ENCODE assay signal across 19 cellular contexts in genomic region chr1:9363061-9363471, GRCh38.
DNase-seq lines count a peak whose midpoint lies in the region; ATAC-seq and TF ChIP-seq lines count a peak whose summit lies in the region.
"Had no signal": no experiment of that assay in that cellular context is flagged by ENCODE, and none has a peak within 500 bp of the region (broad histone marks: within the 10 kb centered on the region; RNA-seq: fewer than 3 reads in every experiment).

No MANE protein-coding gene starts in this region.

- peaks cover 0 to 99% (median 47%) of the 10 kb centered on the region in 11 experiments; a peak in 15 of 22 replicates for H4K20me1 ChIP-seq in BLaER1 treated with 17β-estradiol and CSF1 and Interleukin-3, amounts not matched to agents 10 nM and 100 nM

- DNase-seq in SK-MEL-5 (ENCODE audit: low read depth, low spot score) (peak; percentile 13), hypothalamus (lab: John Stamatoyannopoulos, UW) (peak in 29 of 51 donors; percentile 24 to 83 (median 52)), pons (ENCODE audit: low spot score) (peak; percentile 96), DMS153 (lab: John Stamatoyannopoulos, UW) (no peak), lower lobe of right lung (no peak), COR-L47 (lab: John Stamatoyannopoulos, UW) (no peak)
- DNase-seq: activated CD4-positive, alpha-beta T cell treated with anti-CD3 and anti-CD28 coated beads for 36 hours; activated CD8-positive, alpha-beta memory T cell treated with anti-CD3 and anti-CD28 coated beads, Interleukin-2, amount 50 U/mL, for 4 hours; activated naive CD4-positive, alpha-beta T cell treated with Interleukin-2 at 50 U/mL for 16 hours; effector CD4-positive, alpha-beta T cell; GM23248; NCI-H146; NCI-H524 treated with DMSO at 0.1 percent for 48 hours; T1000 had no signal

- intact Hi-C loops in lower lobe of right lung (cut with DNase I): no loop called here

- H3K27ac ChIP-seq in BLaER1 treated with 17β-estradiol and CSF1 and Interleukin-3, amounts not matched to agents 10 nM and 100 nM: peak overlapping the region in 9 of 11 experiments; percentile 7 to 80 (median 59); a peak in 15 of 22 replicates
- no peak overlapping the region for H3K27ac ChIP-seq in lower lobe of right lung
- H3K27ac ChIP-seq: GM23248, vagina had no signal

- no peak for TF ChIP-seq CTCF in lower lobe of right lung (IDR thresholded peaks at IDR 0.05)

- H3K36me3 ChIP-seq in BLaER1 treated with 17β-estradiol and CSF1 and Interleukin-3, amounts not matched to agents 10 nM and 100 nM: peaks cover 0 to 31% (median 12%) of the 10 kb centered on the region in 11 experiments; a peak in 16 of 22 replicates
- peaks cover 19% of the 10 kb centered on the region for H3K36me3 ChIP-seq in lower lobe of right lung

- H3K27me3 ChIP-seq in BLaER1 treated with 17β-estradiol and CSF1 and Interleukin-3, amounts not matched to agents 10 nM and 100 nM: no peaks in the 10 kb centered on the region
- no peaks in the 10 kb centered on the region for H3K27me3 ChIP-seq in lower lobe of right lung (ENCODE audit: low read depth)
- H3K27me3 ChIP-seq: vagina had no signal

- H3K9ac ChIP-seq in BLaER1 treated with 17β-estradiol and CSF1 and Interleukin-3, amounts not matched to agents 10 nM and 100 nM: peak overlapping the region in 9 of 11 experiments; percentile 10 to 69 (median 38); a peak in 6 of 22 replicates
- H3K9ac ChIP-seq: GM23248 had no signal

- H3K4me1 ChIP-seq in BLaER1 treated with 17β-estradiol and CSF1 and Interleukin-3, amounts not matched to agents 10 nM and 100 nM: peaks cover 41 to 88% (median 67%) of the 10 kb centered on the region in 10 experiments
- H3K4me1 ChIP-seq in lower lobe of right lung: peaks cover 15% of the 10 kb centered on the region

- ATAC-seq in HG03139 (IDR thresholded peaks at IDR 0.05; ENCODE audit: unreplicated experiment): no peak
- ATAC-seq in lower lobe of right lung: no peak
- ATAC-seq: activated CD4-positive, alpha-beta T cell treated with anti-CD3 and anti-CD28 coated beads for 36 hours; stimulated activated effector memory CD8-positive, alpha-beta T cell treated with anti-CD3 and anti-CD28 coated beads, Interleukin-12 subunit alpha, Interleukin-12 subunit beta, amount 100 ng/mL, for 72 hours had no signal

- no peaks in the 10 kb centered on the region for H3K9me3 ChIP-seq in BLaER1 treated with 17β-estradiol and CSF1 and Interleukin-3, amounts not matched to agents 10 nM and 100 nM (replicated peaks in 1 of 11)
- H3K9me3 ChIP-seq in lower lobe of right lung: no peaks in the 10 kb centered on the region
- H3K9me3 ChIP-seq: vagina had no signal

- in situ Hi-C loops in SK-MEL-5 (cut with HindIII; ENCODE audit: low pct_unique_long_range_greater_than_20kb, low sequenced_read_pairs): no loop called here

- peak overlapping the region in 8 of 10 experiments; percentile 19 to 56 (median 40); a peak in 10 of 20 replicates for H3K4me3 ChIP-seq in BLaER1 treated with 17β-estradiol and CSF1 and Interleukin-3, amounts not matched to agents 10 nM and 100 nM
- H3K4me3 ChIP-seq in lower lobe of right lung: no peak overlapping the region
- H3K4me3 ChIP-seq: GM23248, smooth muscle cell, vagina had no signal

- H3K4me2 ChIP-seq in BLaER1 treated with 17β-estradiol and CSF1 and Interleukin-3, amounts not matched to agents 10 nM and 100 nM: peak overlapping the region; percentile 74 to 98 (median 92)
- H3K4me2 ChIP-seq: smooth muscle cell had no signal

Comparison
In these comparisons a context has a peak if more than half of its experiments do, and no peak if none do; other contexts are left out.
1. DNase-seq: peak in SK-MEL-5 (single experiment), hypothalamus (29 of 51) and pons (single experiment); none in DMS153 (single experiment), lower lobe of right lung (single experiment) and COR-L47 (single experiment).